17 cellular contexts compared by ENCODE assay signal in the genomic region with DNA sequence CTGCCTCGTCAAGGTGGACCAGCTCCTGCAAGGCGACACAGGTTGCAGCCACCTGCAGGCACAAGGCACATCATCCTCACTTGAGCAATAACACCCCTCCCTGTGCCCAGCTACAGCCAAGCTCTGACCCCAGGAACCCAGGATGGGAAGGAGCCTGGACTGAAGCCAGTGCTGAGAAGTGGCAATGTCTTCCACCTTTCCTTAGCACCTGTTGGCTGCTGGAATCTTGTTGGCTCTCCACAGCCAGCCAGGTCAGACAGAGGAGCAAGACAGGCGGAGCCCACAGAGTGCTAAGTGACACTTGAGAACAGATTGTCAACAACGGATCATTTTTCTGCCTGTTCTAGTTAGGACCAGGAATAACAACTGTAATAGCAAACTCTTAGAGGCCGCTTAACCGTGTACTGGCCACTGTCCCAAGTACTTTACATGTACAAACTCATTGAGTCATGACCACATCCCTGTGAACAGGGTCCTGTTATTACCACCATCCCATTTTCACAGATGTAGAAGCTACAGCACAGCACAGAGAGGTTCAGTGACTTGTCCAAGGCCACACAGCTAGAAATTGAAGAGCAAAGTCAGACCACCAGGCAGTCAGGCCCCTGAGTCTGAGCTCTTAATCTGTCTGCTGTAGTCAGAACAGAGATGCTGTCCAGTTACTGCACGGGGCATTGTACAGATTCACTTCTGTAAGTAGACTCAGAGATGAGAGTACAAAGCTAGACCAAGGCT.
"Had no signal": no experiment of that assay in that cellular context is flagged by ENCODE, and none has a peak within 500 bp of the region (broad histone marks: within the 10 kb centered on the region; RNA-seq: fewer than 3 reads in every experiment).

No MANE protein-coding gene starts in this region.

- H3K36me3 ChIP-seq: gastroesophageal sphincter, vagina had no signal

- H3K9me3 ChIP-seq: gastroesophageal sphincter, mucosa of descending colon, tibial artery, vagina had no signal

- H3K27ac ChIP-seq: gastroesophageal sphincter, tibial artery, vagina had no signal

- ATAC-seq: activated CD8-positive, alpha-beta T cell treated with anti-CD3 and anti-CD28 coated beads, Interleukin-2, amount 10 ng/mL, durations not matched to agents 7 days and 5 days; gastroesophageal sphincter; left lobe of liver; mucosa of descending colon; naive thymus-derived CD4-positive, alpha-beta T cell; stimulated activated naive B cell treated with anti-CD40 and anti-IgM and Interleukin-4, amounts not matched to agents 10 μg/mL and 1 μg/mL and 100 μg/mL, for 72 hours had no signal

- H3K27me3 ChIP-seq: gastroesophageal sphincter, tibial artery, vagina had no signal

- H3K4me3 ChIP-seq: gastroesophageal sphincter, mucosa of descending colon, tibial artery, vagina had no signal

- FAIRE-seq: colon had no signal

- H3K4me1 ChIP-seq: gastroesophageal sphincter, tibial artery, vagina had no signal

- DNase-seq: activated B cell treated with CpG ODN at 0.5 μM for 24 hours; activated CD8-positive, alpha-beta memory T cell treated with anti-CD3 and anti-CD28 coated beads, Interleukin-2, amount 50 U/mL, for 4 hours; activated CD8-positive, alpha-beta T cell treated with anti-CD3 and anti-CD28 coated beads, Interleukin-2, amount 10 ng/mL, durations not matched to agents 7 days and 5 days; activated gamma-delta T cell; activated T-cell treated with anti-CD3 and anti-CD28 coated beads, Interleukin-2, amount 50 U/mL, for 48 hours; amniotic stem cell; caudate nucleus; islet precursor cell; mucosa of descending colon; naive thymus-derived CD4-positive, alpha-beta T cell; retina; stimulated activated naive B cell treated with anti-CD40 and anti-IgM and Interleukin-4, amounts not matched to agents 10 μg/mL and 1 μg/mL and 100 μg/mL, for 72 hours; tibial artery had no signal
